28 cellular contexts compared by ENCODE assay signal in genomic region chr9:79939819-79940218, GRCh38.
DNase-seq lines count a peak whose midpoint lies in the region; ATAC-seq, FAIRE-seq and TF ChIP-seq lines count a peak whose summit lies in the region.
"Had no signal": no experiment of that assay in that cellular context is flagged by ENCODE, and none has a peak within 500 bp of the region (broad histone marks: within the 10 kb centered on the region; RNA-seq: fewer than 3 reads in every experiment).

No MANE protein-coding gene starts in this region.

- WGBS in heart right ventricle, 2 donors = 36 to 39% methylated on average over 5 of the region's 5 CpGs

- no peak for TF ChIP-seq CTCF in heart right ventricle (IDR thresholded peaks at IDR 0.05)

- no peak for ATAC-seq in heart right ventricle
- ATAC-seq: activated CD8-positive, alpha-beta memory T cell treated with anti-CD3 and anti-CD28 coated beads, Interleukin-2, amount 10 ng/mL, durations not matched to agents 7 days and 5 days; activated T-cell treated with anti-CD3 and anti-CD28 coated beads, Interleukin-2, amount 50 U/mL, for 72 hours; left colon; sciatic nerve; stimulated activated naive B cell treated with anti-CD40 and anti-IgM and Interleukin-4, amounts not matched to agents 10 μg/mL and 1 μg/mL and 100 μg/mL, for 72 hours had no signal

- in situ Hi-C loops in G401 (cut with HindIII; ENCODE audit: low sequenced_read_pairs) (no loop called here), ACHN (cut with HindIII; ENCODE audit: low pct_ligation_motif_present, low pct_unique_long_range_greater_than_20kb, low sequenced_read_pairs) (no loop called here)

- TF ChIP-seq POLR2A in H54 (IDR thresholded peaks at IDR 0.05; ENCODE audit: low read depth, low read length) = no peak

- H3K4me1 ChIP-seq in heart right ventricle = peaks cover 0 to 6% (median 0%) of the 10 kb centered on the region in 9 donors
- H3K4me1 ChIP-seq: adrenal gland, Peyer's patch, prostate gland, testis, uterus had no signal

- no peak for FAIRE-seq in H54 (lab: Jason Lieb, UNC)

- H3K9me3 ChIP-seq in heart right ventricle = no peaks in the 10 kb centered on the region
- H3K9me3 ChIP-seq: adrenal gland, Peyer's patch, prostate gland, testis, uterus had no signal

- DNase-seq in G401 (ENCODE audit: low spot score) (peak; percentile 84), NCI-H1694 treated with DMSO at 0.1 percent for 48 hours (lab: John Stamatoyannopoulos, UW) (peak; percentile 42), cerebellum (ENCODE audit: low spot score) (peak; percentile 54), pons (ENCODE audit: low spot score) (peak; percentile 54), ACHN (no peak), H54 (ENCODE audit: insufficient read length, low spot score) (no peak), heart right ventricle (no peak)
- DNase-seq: activated CD4-positive, alpha-beta T cell treated with anti-CD3 and anti-CD28 coated beads, Interleukin-2, amount 50 U/mL, for 1 hour; activated CD8-positive, alpha-beta memory T cell treated with anti-CD3 and anti-CD28 coated beads, Interleukin-2, amount 10 ng/mL, durations not matched to agents 7 days and 5 days; activated naive CD4-positive, alpha-beta T cell; activated T-cell treated with anti-CD3 and anti-CD28 coated beads, Interleukin-2, amount 50 U/mL, for 72 hours; CD4-positive, alpha-beta T cell; effector CD8-positive, alpha-beta T cell; H9; left colon; MM.1S; NCI-H146; NCI-H524; Peyer's patch; SHP77 treated with DMSO at 0.1 percent for 48 hours; stimulated activated naive B cell treated with anti-CD40 and anti-IgM and Interleukin-4, amounts not matched to agents 10 μg/mL and 1 μg/mL and 100 μg/mL, for 72 hours; SW 1271; T1000; testis; uterus had no signal

- H3K36me3 ChIP-seq in heart right ventricle = no peaks in the 10 kb centered on the region
- H3K36me3 ChIP-seq: adrenal gland, Peyer's patch, prostate gland, uterus had no signal

- no peaks in the 10 kb centered on the region for H3K27me3 ChIP-seq in heart right ventricle
- H3K27me3 ChIP-seq: adrenal gland, Peyer's patch, testis, uterus had no signal

- H3K27ac ChIP-seq in heart right ventricle = no peak overlapping the region
- H3K27ac ChIP-seq: adrenal gland, Peyer's patch, prostate gland, testis, uterus had no signal

- H3K4me3 ChIP-seq in heart right ventricle = no peak overlapping the region
- H3K4me3 ChIP-seq: adrenal gland, Peyer's patch, prostate gland, testis, uterus had no signal

- intact Hi-C loops in heart right ventricle (cut with DNase I) = no loop called here

Comparison
In these comparisons a context has a peak if more than half of its experiments do, and no peak if none do; other contexts are left out.
1. DNase-seq: peak in G401 (single experiment), NCI-H1694 treated with DMSO at 0.1 percent for 48 hours (single experiment), cerebellum (single experiment) and pons (single experiment); none in ACHN (single experiment), H54 (single experiment) and heart right ventricle (0 of 2).